Comparison of ENCODE assay signal across 1 cellular context in the genomic region with DNA sequence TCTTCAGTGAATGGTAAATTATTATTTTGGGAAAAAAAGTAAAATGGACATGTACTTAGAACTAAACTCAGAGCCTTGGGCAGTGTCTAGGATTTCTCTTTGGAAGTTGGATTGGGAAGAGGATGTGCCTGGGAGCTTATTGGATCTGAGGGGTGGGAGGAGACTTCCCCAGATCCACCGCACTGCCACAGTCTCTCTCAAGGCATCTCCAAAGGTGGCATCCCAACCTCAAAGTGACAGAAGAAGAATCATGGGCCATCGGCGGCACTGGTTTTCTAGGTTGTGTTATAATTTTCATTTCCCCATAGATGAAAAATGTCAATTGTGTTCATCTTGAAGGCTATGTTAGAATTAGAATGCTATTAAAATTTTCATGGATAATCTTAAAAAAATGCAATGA.
TF ChIP-seq lines count a peak whose summit lies in the region.

No MANE protein-coding gene starts in this region.

TF ChIP-seq in HepG2, 621 proteins besides CTCF, POLR2A, EP300 and RAD21 (continued from another document):
- TF ChIP-seq, protein P1, sequence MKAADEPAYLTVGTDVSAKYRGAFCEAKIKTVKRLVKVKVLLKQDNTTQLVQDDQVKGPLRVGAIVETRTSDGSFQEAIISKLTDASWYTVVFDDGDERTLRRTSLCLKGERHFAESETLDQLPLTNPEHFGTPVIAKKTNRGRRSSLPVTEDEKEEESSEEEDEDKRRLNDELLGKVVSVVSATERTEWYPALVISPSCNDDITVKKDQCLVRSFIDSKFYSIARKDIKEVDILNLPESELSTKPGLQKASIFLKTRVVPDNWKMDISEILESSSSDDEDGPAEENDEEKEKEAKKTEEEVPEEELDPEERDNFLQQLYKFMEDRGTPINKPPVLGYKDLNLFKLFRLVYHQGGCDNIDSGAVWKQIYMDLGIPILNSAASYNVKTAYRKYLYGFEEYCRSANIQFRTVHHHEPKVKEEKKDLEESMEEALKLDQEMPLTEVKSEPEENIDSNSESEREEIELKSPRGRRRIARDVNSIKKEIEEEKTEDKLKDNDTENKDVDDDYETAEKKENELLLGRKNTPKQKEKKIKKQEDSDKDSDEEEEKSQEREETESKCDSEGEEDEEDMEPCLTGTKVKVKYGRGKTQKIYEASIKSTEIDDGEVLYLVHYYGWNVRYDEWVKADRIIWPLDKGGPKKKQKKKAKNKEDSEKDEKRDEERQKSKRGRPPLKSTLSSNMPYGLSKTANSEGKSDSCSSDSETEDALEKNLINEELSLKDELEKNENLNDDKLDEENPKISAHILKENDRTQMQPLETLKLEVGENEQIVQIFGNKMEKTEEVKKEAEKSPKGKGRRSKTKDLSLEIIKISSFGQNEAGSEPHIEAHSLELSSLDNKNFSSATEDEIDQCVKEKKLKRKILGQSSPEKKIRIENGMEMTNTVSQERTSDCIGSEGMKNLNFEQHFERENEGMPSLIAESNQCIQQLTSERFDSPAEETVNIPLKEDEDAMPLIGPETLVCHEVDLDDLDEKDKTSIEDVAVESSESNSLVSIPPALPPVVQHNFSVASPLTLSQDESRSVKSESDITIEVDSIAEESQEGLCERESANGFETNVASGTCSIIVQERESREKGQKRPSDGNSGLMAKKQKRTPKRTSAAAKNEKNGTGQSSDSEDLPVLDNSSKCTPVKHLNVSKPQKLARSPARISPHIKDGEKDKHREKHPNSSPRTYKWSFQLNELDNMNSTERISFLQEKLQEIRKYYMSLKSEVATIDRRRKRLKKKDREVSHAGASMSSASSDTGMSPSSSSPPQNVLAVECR (CRISPR knock-in tag; IDR thresholded peaks at IDR 0.05; ENCODE audit: borderline replicate concordance) = no peak
- TF ChIP-seq, protein P2, sequence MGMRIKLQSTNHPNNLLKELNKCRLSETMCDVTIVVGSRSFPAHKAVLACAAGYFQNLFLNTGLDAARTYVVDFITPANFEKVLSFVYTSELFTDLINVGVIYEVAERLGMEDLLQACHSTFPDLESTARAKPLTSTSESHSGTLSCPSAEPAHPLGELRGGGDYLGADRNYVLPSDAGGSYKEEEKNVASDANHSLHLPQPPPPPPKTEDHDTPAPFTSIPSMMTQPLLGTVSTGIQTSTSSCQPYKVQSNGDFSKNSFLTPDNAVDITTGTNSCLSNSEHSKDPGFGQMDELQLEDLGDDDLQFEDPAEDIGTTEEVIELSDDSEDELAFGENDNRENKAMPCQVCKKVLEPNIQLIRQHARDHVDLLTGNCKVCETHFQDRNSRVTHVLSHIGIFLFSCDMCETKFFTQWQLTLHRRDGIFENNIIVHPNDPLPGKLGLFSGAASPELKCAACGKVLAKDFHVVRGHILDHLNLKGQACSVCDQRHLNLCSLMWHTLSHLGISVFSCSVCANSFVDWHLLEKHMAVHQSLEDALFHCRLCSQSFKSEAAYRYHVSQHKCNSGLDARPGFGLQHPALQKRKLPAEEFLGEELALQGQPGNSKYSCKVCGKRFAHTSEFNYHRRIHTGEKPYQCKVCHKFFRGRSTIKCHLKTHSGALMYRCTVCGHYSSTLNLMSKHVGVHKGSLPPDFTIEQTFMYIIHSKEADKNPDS (CRISPR knock-in tag; IDR thresholded peaks at IDR 0.05) = no peak
- TF ChIP-seq ZBTB42 (CRISPR knock-in tag; IDR thresholded peaks at IDR 0.05) (no peak), XRCC5 (optimal IDR thresholded peaks at IDR 0.05; ENCODE audit: low read length) (no peak), ZNF552 (CRISPR knock-in tag; IDR thresholded peaks at IDR 0.05; ENCODE audit: borderline replicate concordance) (no peak), ZSCAN31 (CRISPR knock-in tag; IDR thresholded peaks at IDR 0.05; ENCODE audit: low read depth) (no peak), NPAS2 (CRISPR knock-in tag; IDR thresholded peaks at IDR 0.05; ENCODE audit: borderline replicate concordance) (no peak), CBX1 (IDR thresholded peaks at IDR 0.05; ENCODE audit: low read depth) (no peak), ZNF484 (CRISPR knock-in tag; IDR thresholded peaks at IDR 0.05; ENCODE audit: borderline replicate concordance, low read depth) (no peak)
- TF ChIP-seq, protein P3, sequence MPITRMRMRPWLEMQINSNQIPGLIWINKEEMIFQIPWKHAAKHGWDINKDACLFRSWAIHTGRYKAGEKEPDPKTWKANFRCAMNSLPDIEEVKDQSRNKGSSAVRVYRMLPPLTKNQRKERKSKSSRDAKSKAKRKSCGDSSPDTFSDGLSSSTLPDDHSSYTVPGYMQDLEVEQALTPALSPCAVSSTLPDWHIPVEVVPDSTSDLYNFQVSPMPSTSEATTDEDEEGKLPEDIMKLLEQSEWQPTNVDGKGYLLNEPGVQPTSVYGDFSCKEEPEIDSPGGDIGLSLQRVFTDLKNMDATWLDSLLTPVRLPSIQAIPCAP (CRISPR knock-in tag; IDR thresholded peaks at IDR 0.05; ENCODE audit: low read depth) = no peak
- TF ChIP-seq, protein P4, sequence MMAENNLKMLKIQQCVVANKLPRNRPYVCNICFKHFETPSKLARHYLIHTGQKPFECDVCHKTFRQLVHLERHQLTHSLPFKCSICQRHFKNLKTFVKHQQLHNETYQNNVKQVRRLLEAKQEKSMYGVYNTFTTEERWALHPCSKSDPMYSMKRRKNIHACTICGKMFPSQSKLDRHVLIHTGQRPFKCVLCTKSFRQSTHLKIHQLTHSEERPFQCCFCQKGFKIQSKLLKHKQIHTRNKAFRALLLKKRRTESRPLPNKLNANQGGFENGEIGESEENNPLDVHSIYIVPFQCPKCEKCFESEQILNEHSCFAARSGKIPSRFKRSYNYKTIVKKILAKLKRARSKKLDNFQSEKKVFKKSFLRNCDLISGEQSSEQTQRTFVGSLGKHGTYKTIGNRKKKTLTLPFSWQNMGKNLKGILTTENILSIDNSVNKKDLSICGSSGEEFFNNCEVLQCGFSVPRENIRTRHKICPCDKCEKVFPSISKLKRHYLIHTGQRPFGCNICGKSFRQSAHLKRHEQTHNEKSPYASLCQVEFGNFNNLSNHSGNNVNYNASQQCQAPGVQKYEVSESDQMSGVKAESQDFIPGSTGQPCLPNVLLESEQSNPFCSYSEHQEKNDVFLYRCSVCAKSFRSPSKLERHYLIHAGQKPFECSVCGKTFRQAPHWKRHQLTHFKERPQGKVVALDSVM (CRISPR knock-in tag; IDR thresholded peaks at IDR 0.05) = no peak
- TF ChIP-seq, protein P5, sequence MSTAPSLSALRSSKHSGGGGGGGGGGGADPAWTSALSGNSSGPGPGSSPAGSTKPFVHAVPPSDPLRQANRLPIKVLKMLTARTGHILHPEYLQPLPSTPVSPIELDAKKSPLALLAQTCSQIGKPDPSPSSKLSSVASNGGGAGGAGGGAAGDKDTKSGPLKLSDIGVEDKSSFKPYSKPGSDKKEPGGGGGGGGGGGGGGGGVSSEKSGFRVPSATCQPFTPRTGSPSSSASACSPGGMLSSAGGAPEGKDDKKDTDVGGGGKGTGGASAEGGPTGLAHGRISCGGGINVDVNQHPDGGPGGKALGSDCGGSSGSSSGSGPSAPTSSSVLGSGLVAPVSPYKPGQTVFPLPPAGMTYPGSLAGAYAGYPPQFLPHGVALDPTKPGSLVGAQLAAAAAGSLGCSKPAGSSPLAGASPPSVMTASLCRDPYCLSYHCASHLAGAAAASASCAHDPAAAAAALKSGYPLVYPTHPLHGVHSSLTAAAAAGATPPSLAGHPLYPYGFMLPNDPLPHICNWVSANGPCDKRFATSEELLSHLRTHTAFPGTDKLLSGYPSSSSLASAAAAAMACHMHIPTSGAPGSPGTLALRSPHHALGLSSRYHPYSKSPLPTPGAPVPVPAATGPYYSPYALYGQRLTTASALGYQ (CRISPR knock-in tag; IDR thresholded peaks at IDR 0.05) = no peak
